In genomic region chr9:92963831-92964606, GRCh38 we compare ENCODE assay signal across 1 cellular context.
TF ChIP-seq lines count a peak whose summit lies in the region.

No MANE protein-coding gene starts in this region.

TF ChIP-seq in GM12878, 131 proteins besides CTCF, POLR2A, EP300 and RAD21 (continued from another document):
- TF ChIP-seq NRF1 (conservative IDR thresholded peaks at IDR 0.05; ENCODE audit: low read depth, low read length) (no peak), ESRRA (IDR thresholded peaks at IDR 0.05; ENCODE audit: low read length) (0 out of 2 replicates have a peak, but pooled peaks have one; percentile 20), RUNX3 (IDR thresholded peaks at IDR 0.05; ENCODE audit: low read length) (peak; percentile 52; the same call in 1 of the 2 replicates), SMARCA5 (IDR thresholded peaks at IDR 0.05) (no peak), POLR2AphosphoS2 (IDR thresholded peaks at IDR 0.05; ENCODE audit: low read depth, low read length) (no peak), ZNF687 (IDR thresholded peaks at IDR 0.05) (peak; percentile 67), ZNF592 (IDR thresholded peaks at IDR 0.05) (no peak), FOXM1 (IDR thresholded peaks at IDR 0.05; ENCODE audit: low read depth, low read length) (no peak), ZNF24 (IDR thresholded peaks at IDR 0.05) (no peak), HDAC2 (IDR thresholded peaks at IDR 0.05) (no peak), ZBTB33 (IDR thresholded peaks at IDR 0.05) (no peak), MTA3 (IDR thresholded peaks at IDR 0.05; ENCODE audit: borderline replicate concordance, low read length) (no peak; the same call in 1 of the 2 replicates), HDAC6 (IDR thresholded peaks at IDR 0.05; ENCODE audit: unreplicated experiment) (no peak), TBL1XR1 (IDR thresholded peaks at IDR 0.05; ENCODE audit: low read depth, low read length) (peak; percentile 52; the same call in 1 of the 2 replicates), PKNOX1 (IDR thresholded peaks at IDR 0.05) (0 out of 2 replicates have a peak, but pooled peaks have one; percentile 20), GABPA (IDR thresholded peaks at IDR 0.05; ENCODE audit: low read depth) (peak; percentile 54; the same call in 1 of the 2 replicates), TARDBP (IDR thresholded peaks at IDR 0.05; ENCODE audit: borderline replicate concordance) (no peak), USF1 (IDR thresholded peaks at IDR 0.05; ENCODE audit: borderline replicate concordance, extremely low read length, insufficient read depth, low read depth, low read length) (no peak)
- TF ChIP-seq, protein P1, sequence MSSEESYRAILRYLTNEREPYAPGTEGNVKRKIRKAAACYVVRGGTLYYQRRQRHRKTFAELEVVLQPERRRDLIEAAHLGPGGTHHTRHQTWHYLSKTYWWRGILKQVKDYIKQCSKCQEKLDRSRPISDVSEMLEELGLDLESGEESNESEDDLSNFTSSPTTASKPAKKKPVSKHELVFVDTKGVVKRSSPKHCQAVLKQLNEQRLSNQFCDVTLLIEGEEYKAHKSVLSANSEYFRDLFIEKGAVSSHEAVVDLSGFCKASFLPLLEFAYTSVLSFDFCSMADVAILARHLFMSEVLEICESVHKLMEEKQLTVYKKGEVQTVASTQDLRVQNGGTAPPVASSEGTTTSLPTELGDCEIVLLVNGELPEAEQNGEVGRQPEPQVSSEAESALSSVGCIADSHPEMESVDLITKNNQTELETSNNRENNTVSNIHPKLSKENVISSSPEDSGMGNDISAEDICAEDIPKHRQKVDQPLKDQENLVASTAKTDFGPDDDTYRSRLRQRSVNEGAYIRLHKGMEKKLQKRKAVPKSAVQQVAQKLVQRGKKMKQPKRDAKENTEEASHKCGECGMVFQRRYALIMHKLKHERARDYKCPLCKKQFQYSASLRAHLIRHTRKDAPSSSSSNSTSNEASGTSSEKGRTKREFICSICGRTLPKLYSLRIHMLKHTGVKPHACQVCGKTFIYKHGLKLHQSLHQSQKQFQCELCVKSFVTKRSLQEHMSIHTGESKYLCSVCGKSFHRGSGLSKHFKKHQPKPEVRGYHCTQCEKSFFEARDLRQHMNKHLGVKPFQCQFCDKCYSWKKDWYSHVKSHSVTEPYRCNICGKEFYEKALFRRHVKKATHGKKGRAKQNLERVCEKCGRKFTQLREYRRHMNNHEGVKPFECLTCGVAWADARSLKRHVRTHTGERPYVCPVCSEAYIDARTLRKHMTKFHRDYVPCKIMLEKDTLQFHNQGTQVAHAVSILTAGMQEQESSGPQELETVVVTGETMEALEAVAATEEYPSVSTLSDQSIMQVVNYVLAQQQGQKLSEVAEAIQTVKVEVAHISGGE (CRISPR knock-in tag; IDR thresholded peaks at IDR 0.05) = no peak
- TF ChIP-seq, protein P2, sequence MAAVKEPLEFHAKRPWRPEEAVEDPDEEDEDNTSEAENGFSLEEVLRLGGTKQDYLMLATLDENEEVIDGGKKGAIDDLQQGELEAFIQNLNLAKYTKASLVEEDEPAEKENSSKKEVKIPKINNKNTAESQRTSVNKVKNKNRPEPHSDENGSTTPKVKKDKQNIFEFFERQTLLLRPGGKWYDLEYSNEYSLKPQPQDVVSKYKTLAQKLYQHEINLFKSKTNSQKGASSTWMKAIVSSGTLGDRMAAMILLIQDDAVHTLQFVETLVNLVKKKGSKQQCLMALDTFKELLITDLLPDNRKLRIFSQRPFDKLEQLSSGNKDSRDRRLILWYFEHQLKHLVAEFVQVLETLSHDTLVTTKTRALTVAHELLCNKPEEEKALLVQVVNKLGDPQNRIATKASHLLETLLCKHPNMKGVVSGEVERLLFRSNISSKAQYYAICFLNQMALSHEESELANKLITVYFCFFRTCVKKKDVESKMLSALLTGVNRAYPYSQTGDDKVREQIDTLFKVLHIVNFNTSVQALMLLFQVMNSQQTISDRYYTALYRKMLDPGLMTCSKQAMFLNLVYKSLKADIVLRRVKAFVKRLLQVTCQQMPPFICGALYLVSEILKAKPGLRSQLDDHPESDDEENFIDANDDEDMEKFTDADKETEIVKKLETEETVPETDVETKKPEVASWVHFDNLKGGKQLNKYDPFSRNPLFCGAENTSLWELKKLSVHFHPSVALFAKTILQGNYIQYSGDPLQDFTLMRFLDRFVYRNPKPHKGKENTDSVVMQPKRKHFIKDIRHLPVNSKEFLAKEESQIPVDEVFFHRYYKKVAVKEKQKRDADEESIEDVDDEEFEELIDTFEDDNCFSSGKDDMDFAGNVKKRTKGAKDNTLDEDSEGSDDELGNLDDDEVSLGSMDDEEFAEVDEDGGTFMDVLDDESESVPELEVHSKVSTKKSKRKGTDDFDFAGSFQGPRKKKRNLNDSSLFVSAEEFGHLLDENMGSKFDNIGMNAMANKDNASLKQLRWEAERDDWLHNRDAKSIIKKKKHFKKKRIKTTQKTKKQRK (IDR thresholded peaks at IDR 0.05; ENCODE audit: low read depth, low read length) = no peak
